ENCODE assay signal across 8 cellular contexts in genomic region chr12:123139926-123140674, GRCh38. TPM values are rescaled to one million over a fixed set of nuclear protein-coding genes. Genes with fewer than 3 reads are reported as not detected.
DNase-seq lines count a peak whose midpoint lies in the region; TF ChIP-seq lines count a peak whose summit lies in the region.

No MANE protein-coding gene starts in this region.

- DNase-seq in DMS 273 treated with DMSO at 0.1 percent for 48 hours (lab: John Stamatoyannopoulos, UW), result peak; percentile 35
- DNase-seq in OCI-M1 (lab: John Stamatoyannopoulos, UW), result peak; percentile 12
- DNase-seq in esophagus squamous epithelium (lab: John Stamatoyannopoulos, UW), result no peak
- DNase-seq in NCI-H187 treated with DMSO at 0.1 percent for 48 hours (lab: John Stamatoyannopoulos, UW), result no peak
- DNase-seq in CD1c-positive myeloid dendritic cell (ENCODE audit: extremely low spot score), result no peak
- no peak for DNase-seq in medulla oblongata (ENCODE audit: extremely low spot score)
- no peak for DNase-seq in CD8-positive, alpha-beta memory T cell

- H3K27ac ChIP-seq in esophagus squamous epithelium (peak overlapping the region; percentile 70 to 88 (median 84)), parathyroid adenoma (peak overlapping the region; percentile 47)
- H3K27ac ChIP-seq in CD8-positive, alpha-beta memory T cell (ENCODE audit: low read depth, low read length), result no peak overlapping the region

- intact Hi-C loops in esophagus squamous epithelium (cut with DNase I), result loop anchor here (10.0 kb wide), 1 partner anchor 95 kb away; no protein-coding TSS in a partner anchor

- H3K4me2 ChIP-seq in parathyroid adenoma (ENCODE audit: low read length), result peak overlapping the region; percentile 44

- H3K27me3 ChIP-seq in esophagus squamous epithelium, result no peaks in the 10 kb centered on the region
- H3K27me3 ChIP-seq in parathyroid adenoma (ENCODE audit: control insufficient read depth, insufficient read depth, low read length), result no peaks in the 10 kb centered on the region
- no peaks in the 10 kb centered on the region for H3K27me3 ChIP-seq in CD8-positive, alpha-beta memory T cell (ENCODE audit: insufficient read depth, low read length, poor library complexity, severe bottlenecking)

- CTCF ChIA-PET in CD8-positive, alpha-beta memory T cell (lab: Charles Lee), result no interaction called here

- H3K9me3 ChIP-seq in esophagus squamous epithelium (no peaks in the 10 kb centered on the region), parathyroid adenoma (ENCODE audit: control insufficient read depth, low read length) (no peaks in the 10 kb centered on the region)
- H3K9me3 ChIP-seq in CD8-positive, alpha-beta memory T cell (ENCODE audit: low read length), result no peaks in the 10 kb centered on the region

- H3K4me3 Mint-ChIP-seq in CD8-positive, alpha-beta memory T cell, result no peak overlapping the region

- H3K9me3 Mint-ChIP-seq in CD8-positive, alpha-beta memory T cell, result no peaks in the 10 kb centered on the region

- H3K4me1 Mint-ChIP-seq in CD8-positive, alpha-beta memory T cell, result peaks cover 0 to 5% (median 4%) of the 10 kb centered on the region in 3 donors

- H3K36me3 ChIP-seq in esophagus squamous epithelium (no peaks in the 10 kb centered on the region), parathyroid adenoma (ENCODE audit: control insufficient read depth, insufficient read depth, low read length) (no peaks in the 10 kb centered on the region)
- H3K36me3 ChIP-seq in CD8-positive, alpha-beta memory T cell (ENCODE audit: insufficient read depth, low read length), result no peaks in the 10 kb centered on the region

- no peak for TF ChIP-seq CTCF in esophagus squamous epithelium (IDR thresholded peaks at IDR 0.05)
- no peak for TF ChIP-seq CTCF in parathyroid adenoma (IDR thresholded peaks at IDR 0.05)

- H3K36me3 Mint-ChIP-seq in CD8-positive, alpha-beta memory T cell, result peaks cover 0 to 2% (median 0%) of the 10 kb centered on the region in 3 donors

- TF ChIP-seq POLR2A in esophagus squamous epithelium (IDR thresholded peaks at IDR 0.05), result no peak

- H3K4me3 ChIP-seq in esophagus squamous epithelium, result no peak overlapping the region
- no peak overlapping the region for H3K4me3 ChIP-seq in parathyroid adenoma (ENCODE audit: low read depth, low read length)
- no peak overlapping the region for H3K4me3 ChIP-seq in CD8-positive, alpha-beta memory T cell (ENCODE audit: low read length)

- H3K9ac ChIP-seq in parathyroid adenoma, result no peak overlapping the region

- no peaks in the 10 kb centered on the region for H3K27me3 Mint-ChIP-seq in CD8-positive, alpha-beta memory T cell

- 54 to 56% methylated on average over 4 to 5 of the region's 6 CpGs for WGBS in esophagus squamous epithelium, 2 donors

- H2AFZ ChIP-seq in parathyroid adenoma, result peak overlapping the region; percentile 75

- peaks cover 35 to 60% (median 49%) of the 10 kb centered on the region in 3 donors for H3K4me1 ChIP-seq in esophagus squamous epithelium
- H3K4me1 ChIP-seq in parathyroid adenoma, result peaks cover 33% of the 10 kb centered on the region
- peaks cover 17% of the 10 kb centered on the region for H3K4me1 ChIP-seq in CD8-positive, alpha-beta memory T cell (ENCODE audit: insufficient read depth, low read length)

- H3K27ac Mint-ChIP-seq in CD8-positive, alpha-beta memory T cell, result peak overlapping the region in 3 of 8 donors; percentile 19 to 77 (median 26)

- POLR2A ChIA-PET in CD8-positive, alpha-beta memory T cell (lab: Charles Lee), result no interaction called here

- H3K79me2 ChIP-seq in parathyroid adenoma, result peaks cover 28% of the 10 kb centered on the region

RNA-seq across cellular contexts. Expression of gene PITPNM2, which starts 10.8 kb away (rescaled TPM):
- total RNA-seq in esophagus squamous epithelium, result 1 to 10 TPM; 4.2 to 9.1 (median 8.2) TPM
- 1 to 10 TPM; 5.1 to 6.1 TPM for total RNA-seq in CD8-positive, alpha-beta memory T cell
- 1.8 TPM for polyA plus RNA-seq in CD8-positive, alpha-beta memory T cell

Comparison
In these comparisons a context has a peak if more than half of its experiments do, and no peak if none do; other contexts are left out.
1. DNase-seq: peak in DMS 273 treated with DMSO at 0.1 percent for 48 hours (single experiment) and OCI-M1 (single experiment); none in esophagus squamous epithelium (single experiment), NCI-H187 treated with DMSO at 0.1 percent for 48 hours (single experiment), CD1c-positive myeloid dendritic cell (single experiment), medulla oblongata (single experiment) and CD8-positive, alpha-beta memory T cell (0 of 5).